Comparison of ENCODE assay signal across 8 cellular contexts in the genomic region with DNA sequence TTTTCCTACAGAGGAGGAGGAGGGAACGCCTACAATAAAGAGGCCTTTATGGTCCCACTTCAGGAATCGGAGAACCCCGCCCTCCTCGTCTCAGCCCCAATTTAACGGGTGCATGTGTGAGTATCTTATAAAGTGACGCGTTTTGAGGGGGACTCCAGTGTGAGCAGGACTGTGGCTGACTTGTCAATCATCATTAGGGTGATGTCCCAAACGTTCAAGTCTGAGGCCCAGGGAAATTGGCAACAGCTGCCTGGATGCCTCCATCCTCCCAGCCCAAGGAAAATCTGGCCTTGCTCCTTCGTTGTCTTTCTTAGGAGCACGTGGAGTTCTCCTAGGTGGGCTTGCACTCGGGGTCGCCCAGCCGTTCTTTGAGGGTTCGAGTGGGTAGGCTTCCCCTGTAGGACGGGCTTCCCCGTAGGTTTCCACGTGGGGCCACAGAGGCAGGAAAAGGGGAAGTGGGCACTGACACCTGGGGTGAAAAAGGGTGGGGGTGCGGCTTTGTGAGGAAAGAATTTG. TPM values are rescaled to one million over a fixed set of nuclear protein-coding genes. Genes with fewer than 3 reads are reported as not detected.
DNase-seq lines count a peak whose midpoint lies in the region; ATAC-seq and TF ChIP-seq lines count a peak whose summit lies in the region.

No MANE protein-coding gene starts in this region.

- POLR2A ChIA-PET in CD4-positive, alpha-beta memory T cell (lab: Charles Lee; ENCODE audit: partially characterized antibody): interaction anchor here (0.6 to 4.7 kb wide), 34 partner anchors 7 to 879 kb away, joined by 3 to 51 read pairs (median 5); a partner anchor contains a TSS

- peak overlapping the region; percentile 93 to 99 (median 96) for H3K27ac Mint-ChIP-seq in CD4-positive, alpha-beta memory T cell
- H3K27ac Mint-ChIP-seq in T-helper 1 cell treated with Interleukin-12 subunit alpha and Interleukin-12 subunit beta and Interleukin-4 antibody, amounts not matched to agents 30 μg/mL and 1 μg/mL, for 36 hours: peak overlapping the region; percentile 90

- peak; percentile 27 for ATAC-seq in GM19328 (IDR thresholded peaks at IDR 0.05; ENCODE audit: unreplicated experiment)
- ATAC-seq in HG03196 (IDR thresholded peaks at IDR 0.05; ENCODE audit: unreplicated experiment): peak; percentile 32
- no peak for ATAC-seq in foreskin keratinocyte

- peak overlapping the region; percentile 19 to 83 for H3K4me3 ChIP-seq in CD4-positive, alpha-beta memory T cell (ENCODE audit: low read length in 2 of 2)
- peak overlapping the region; percentile 86 to 90 for H3K4me3 ChIP-seq in prostate gland

- H3K4me1 Mint-ChIP-seq in CD4-positive, alpha-beta memory T cell: peaks cover 19 to 45% (median 30%) of the 10 kb centered on the region in 4 donors
- peaks cover 30% of the 10 kb centered on the region for H3K4me1 Mint-ChIP-seq in T-helper 1 cell treated with Interleukin-12 subunit alpha and Interleukin-12 subunit beta and Interleukin-4 antibody, amounts not matched to agents 30 μg/mL and 1 μg/mL, for 36 hours (ENCODE audit: low read depth)

- H3K27me3 ChIP-seq in CD4-positive, alpha-beta memory T cell (ENCODE audit: insufficient read depth, low read length): no peaks in the 10 kb centered on the region
- H3K27me3 ChIP-seq in foreskin keratinocyte (no peaks in the 10 kb centered on the region), prostate gland (replicated peaks; ENCODE audit: insufficient read depth) (no peaks in the 10 kb centered on the region)

- H3K36me3 Mint-ChIP-seq in CD4-positive, alpha-beta memory T cell: peaks cover 12 to 41% of the 10 kb centered on the region in 2 donors
- H3K36me3 Mint-ChIP-seq in T-helper 1 cell treated with Interleukin-12 subunit alpha and Interleukin-12 subunit beta and Interleukin-4 antibody, amounts not matched to agents 30 μg/mL and 1 μg/mL, for 36 hours (ENCODE audit: low read depth): peaks cover 33% of the 10 kb centered on the region

- no peaks in the 10 kb centered on the region for H3K9me3 Mint-ChIP-seq in CD4-positive, alpha-beta memory T cell
- H3K9me3 Mint-ChIP-seq in T-helper 1 cell treated with Interleukin-12 subunit alpha and Interleukin-12 subunit beta and Interleukin-4 antibody, amounts not matched to agents 30 μg/mL and 1 μg/mL, for 36 hours: no peaks in the 10 kb centered on the region

- H3K27me3 Mint-ChIP-seq in CD4-positive, alpha-beta memory T cell: no peaks in the 10 kb centered on the region
- H3K27me3 Mint-ChIP-seq in T-helper 1 cell treated with Interleukin-12 subunit alpha and Interleukin-12 subunit beta and Interleukin-4 antibody, amounts not matched to agents 30 μg/mL and 1 μg/mL, for 36 hours (ENCODE audit: low read depth): no peaks in the 10 kb centered on the region

- no peak for TF ChIP-seq POLR2A in prostate gland (IDR thresholded peaks at IDR 0.05)

- peaks cover 42% of the 10 kb centered on the region for H3K4me1 ChIP-seq in CD4-positive, alpha-beta memory T cell (ENCODE audit: insufficient read depth, low read length)
- H3K4me1 ChIP-seq in foreskin keratinocyte (peaks cover 12% of the 10 kb centered on the region), prostate gland (replicated peaks) (no peaks in the 10 kb centered on the region)

- 24% methylated on average over 18 of the region's 18 CpGs for WGBS in prostate gland

- CTCF ChIA-PET in CD4-positive, alpha-beta memory T cell (lab: Charles Lee; ENCODE audit: partially characterized antibody): interaction anchor here (0.7 to 1.1 kb wide), 3 partner anchors 10 to 85 kb away, joined by 3 to 5 read pairs (median 3); no protein-coding TSS in a partner anchor

- H3K9me3 ChIP-seq in CD4-positive, alpha-beta memory T cell (ENCODE audit: control insufficient read depth in 1 of 2, low read length in 2 of 2): no peaks in the 10 kb centered on the region
- no peaks in the 10 kb centered on the region for H3K9me3 ChIP-seq in prostate gland

- H3K4me3 Mint-ChIP-seq in CD4-positive, alpha-beta memory T cell: peak overlapping the region; percentile 70 to 99 (median 98)
- H3K4me3 Mint-ChIP-seq in T-helper 1 cell treated with Interleukin-12 subunit alpha and Interleukin-12 subunit beta and Interleukin-4 antibody, amounts not matched to agents 30 μg/mL and 1 μg/mL, for 36 hours: peak overlapping the region; percentile 99

- intact Hi-C loops in CD4-positive, alpha-beta memory T cell (cut with micrococcal nuclease): loop anchor here (10.0 kb wide), 1 partner anchor 207 kb away; no protein-coding TSS in a partner anchor
- intact Hi-C loops in prostate gland (cut with DNase I): loop anchor here (10.0 kb wide), 1 partner anchor 197 kb away; a partner anchor contains a TSS

- DNase-seq in CD4-positive, alpha-beta memory T cell: peak in 1 of 5 donors; percentile 47
- DNase-seq in foreskin keratinocyte (no peak), prostate gland (ENCODE audit: low spot score) (peak; percentile 59), mucosa of gallbladder (ENCODE audit: low spot score) (no peak), AG08396 (ENCODE audit: low spot score) (no peak)

- peak overlapping the region; percentile 96 for H3K27ac ChIP-seq in CD4-positive, alpha-beta memory T cell (ENCODE audit: low read depth, low read length)
- H3K27ac ChIP-seq in foreskin keratinocyte: peak overlapping the region; percentile 91
- peak overlapping the region; percentile 98 to 99 for H3K27ac ChIP-seq in prostate gland

- H3K36me3 ChIP-seq in CD4-positive, alpha-beta memory T cell (ENCODE audit: insufficient read depth, low read length): peaks cover 6% of the 10 kb centered on the region
- H3K36me3 ChIP-seq in prostate gland: peaks cover 0 to 7% of the 10 kb centered on the region in 2 donors

- no peak for TF ChIP-seq CTCF in foreskin keratinocyte (conservative IDR thresholded peaks at IDR 0.05)
- TF ChIP-seq CTCF in prostate gland (IDR thresholded peaks at IDR 0.05): no peak

RNA-seq across cellular contexts. Expression of a gene that starts 0.6 kb away (rescaled TPM):
- 100 to 1,000 TPM; 130 to 136 TPM for total RNA-seq in CD4-positive, alpha-beta memory T cell
- polyA plus RNA-seq in CD4-positive, alpha-beta memory T cell: 100 to 1,000 TPM; 110 to 201 TPM
- 124 and 170 TPM in 2 replicates for total RNA-seq in foreskin keratinocyte
- polyA plus RNA-seq in foreskin keratinocyte: 108 and 144 TPM in 2 replicates
- 100 to 1,000 TPM; 365 to 952 TPM for total RNA-seq in prostate gland
- 144 TPM for total RNA-seq in mucosa of gallbladder

RNA-seq across cellular contexts. Expression of a gene that starts 30.4 kb away (rescaled TPM):
- total RNA-seq in CD4-positive, alpha-beta memory T cell: not detected
- under 1 TPM in 1 of 2 donors, not detected in 1; 0.14 TPM for polyA plus RNA-seq in CD4-positive, alpha-beta memory T cell
- total RNA-seq in foreskin keratinocyte (not detected in 2 replicates), prostate gland (under 1 TPM in 1 of 2 donors, not detected in 1; 0.40 TPM), mucosa of gallbladder (0.26 TPM)
- not detected in 2 replicates for polyA plus RNA-seq in foreskin keratinocyte

RNA-seq across cellular contexts. Expression of a gene that starts 58.0 kb away (rescaled TPM):
- 100 to 1,000 TPM; 416 to 457 TPM for total RNA-seq in CD4-positive, alpha-beta memory T cell
- 100 to 1,000 TPM in 1 of 2 donors, 10 to 100 TPM in 1; 41.6 to 151 TPM for polyA plus RNA-seq in CD4-positive, alpha-beta memory T cell
- total RNA-seq in foreskin keratinocyte (8.4 and 10.3 TPM in 2 replicates), prostate gland (10 to 100 TPM in 1 of 2 donors, 1 to 10 TPM in 1; 9.5 to 31.2 TPM), mucosa of gallbladder (37.2 TPM)
- 5.2 and 5.8 TPM in 2 replicates for polyA plus RNA-seq in foreskin keratinocyte

Comparison
In these comparisons a context has a peak if more than half of its experiments do, and no peak if none do; other contexts are left out.
1. RNA of a gene that starts 58.0 kb away (total RNA-seq): 416 to 457 TPM in CD4-positive, alpha-beta memory T cell; 37.2 TPM in mucosa of gallbladder (single experiment), 9.5 to 31.2 TPM in prostate gland and 8.4 to 10.3 TPM in foreskin keratinocyte; every median in the first group is over 10 times any median in the second.
2. Peak in every context shown above with its lines, with median percentiles within 50 percentile points of each other: H3K27ac ChIP-seq.